Comparison of ENCODE assay signal across 12 cellular contexts in the genomic region with DNA sequence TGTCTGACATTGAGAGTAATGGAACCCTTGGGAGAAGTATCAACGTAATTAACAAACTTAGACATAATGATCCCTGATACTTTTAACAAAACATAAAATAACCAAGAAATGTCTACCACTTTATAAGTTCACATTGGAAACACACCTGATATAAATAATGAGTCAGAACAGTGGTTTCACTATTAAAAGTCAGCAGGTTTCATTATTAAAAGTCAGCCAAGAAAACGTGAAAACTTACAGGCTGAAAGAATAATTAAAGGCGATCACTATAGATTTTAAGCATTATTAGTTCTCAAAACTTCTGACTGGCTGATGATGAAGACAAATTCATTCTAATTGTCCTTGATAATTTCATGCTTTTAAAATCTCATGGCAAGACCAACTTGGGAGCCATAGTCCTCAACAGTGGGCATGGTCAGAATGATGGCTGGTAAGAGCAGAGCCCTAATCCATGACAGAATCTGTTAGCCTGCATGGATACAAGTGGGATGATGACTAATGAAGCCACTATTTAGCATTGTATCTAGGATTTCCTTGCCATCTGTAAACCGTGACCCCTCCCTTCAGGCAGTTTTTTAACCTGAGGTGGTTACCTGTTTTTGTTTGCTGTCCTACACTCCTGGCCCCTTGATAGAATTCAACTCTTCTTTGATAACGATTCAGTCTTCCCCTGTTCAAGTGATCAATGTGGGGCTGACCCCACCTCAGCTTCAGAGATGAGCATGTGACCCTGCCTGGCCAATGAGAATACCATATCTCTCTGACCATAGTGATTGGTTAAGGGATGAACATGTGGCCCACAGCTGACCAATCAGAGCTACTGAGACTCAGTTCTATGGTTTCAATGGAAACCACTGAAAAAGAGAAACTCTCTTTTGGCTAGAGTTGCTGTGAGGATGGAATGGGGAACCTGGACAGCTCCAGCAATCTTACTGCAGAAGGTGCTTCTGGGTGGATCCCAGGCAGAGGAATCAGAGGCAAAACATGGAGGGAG.
DNase-seq lines count a peak whose midpoint lies in the region; ATAC-seq and TF ChIP-seq lines count a peak whose summit lies in the region.
"Had no signal": no experiment of that assay in that cellular context is flagged by ENCODE, and none has a peak within 500 bp of the region (broad histone marks: within the 10 kb centered on the region; RNA-seq: fewer than 3 reads in every experiment).

No MANE protein-coding gene starts in this region.

- no peak for TF ChIP-seq CTCF in PC-3 (conservative IDR thresholded peaks at IDR 0.05; ENCODE audit: low read depth, low read length)
- no peak for TF ChIP-seq CTCF in testis (IDR thresholded peaks at IDR 0.05)

- no peaks in the 10 kb centered on the region for H3K79me2 ChIP-seq in PC-3 (ENCODE audit: low read length)

- H3K4me3 ChIP-seq in PC-3 (ENCODE audit: low read length) (no peak overlapping the region), testis (no peak overlapping the region)
- H3K4me3 ChIP-seq: PC-9, right lobe of liver had no signal

- 78 to 79% methylated on average over 5 of the region's 5 CpGs for WGBS in testis, 2 donors

- H2AFZ ChIP-seq in PC-3 (ENCODE audit: low read length) = no peak overlapping the region
- H2AFZ ChIP-seq: PC-9 had no signal

- TF ChIP-seq POLR2A in testis (IDR thresholded peaks at IDR 0.05) = no peak

- BruUV-seq in PC-3 (replicated peaks; lab: Mats Ljungman, UMichigan) = no TSS peak

- peak overlapping the region; percentile 22; the same call in 1 of the 2 replicates for H3K9ac ChIP-seq in PC-3 (ENCODE audit: low read length)

- ATAC-seq in GM19351 (IDR thresholded peaks at IDR 0.05; ENCODE audit: unreplicated experiment) = peak; percentile 47
- ATAC-seq in HG02938 (IDR thresholded peaks at IDR 0.05; ENCODE audit: unreplicated experiment) = peak; percentile 46
- peak; percentile 67 for ATAC-seq in PC-3
- ATAC-seq: right lobe of liver had no signal

- H3K9me3 ChIP-seq in PC-3 (ENCODE audit: low read length) (no peaks in the 10 kb centered on the region), testis (no peaks in the 10 kb centered on the region)
- H3K9me3 ChIP-seq: right lobe of liver had no signal

- H3K27me3 ChIP-seq in PC-3 (ENCODE audit: low read length) (no peaks in the 10 kb centered on the region), testis (no peaks in the 10 kb centered on the region)
- H3K27me3 ChIP-seq: right lobe of liver had no signal

- CTCF ChIA-PET in PC-3 (lab: Charles Lee) = no interaction called here

- H3K36me3 ChIP-seq in PC-3 (ENCODE audit: low read depth, low read length) (no peaks in the 10 kb centered on the region; the same call in 1 of the 2 replicates), testis (ENCODE audit: low read depth, missing control alignments) (no peaks in the 10 kb centered on the region)
- H3K36me3 ChIP-seq: right lobe of liver had no signal

- POLR2A ChIA-PET in PC-3 (lab: Charles Lee; ENCODE audit: unreplicated experiment) = no interaction called here

- H3F3A ChIP-seq in PC-3 (ENCODE audit: low read length, unreplicated experiment) = no peaks in the 10 kb centered on the region

- peak overlapping the region; percentile 63 for H3K4me2 ChIP-seq in PC-3 (ENCODE audit: low read length)
- H3K4me2 ChIP-seq: PC-9 had no signal

- no peaks in the 10 kb centered on the region for H4K20me1 ChIP-seq in PC-3 (ENCODE audit: low read length)

- H3K27ac ChIP-seq in PC-3 (ENCODE audit: low read length) (peak overlapping the region; percentile 91), testis (no peak overlapping the region)
- H3K27ac ChIP-seq: PC-9, right lobe of liver had no signal

- H3K4me1 ChIP-seq in PC-3 (ENCODE audit: insufficient read depth, low read length) = peaks cover 32% of the 10 kb centered on the region
- H3K4me1 ChIP-seq in testis = no peaks in the 10 kb centered on the region
- H3K4me1 ChIP-seq: right lobe of liver had no signal

- H3K9me2 ChIP-seq in PC-3 (replicated peaks; ENCODE audit: low read length) = no peaks in the 10 kb centered on the region

- intact Hi-C loops in PC-3 (cut with micrococcal nuclease) (loop anchor here (2.0 kb wide), 1 partner anchor 125 kb away; no protein-coding TSS in a partner anchor), testis (cut with DNase I; ENCODE audit: low total_unique reads) (no loop called here)

- DNase-seq in PC-3 = peak; percentile 62
- peak; percentile 37 for DNase-seq in testis
- DNase-seq in NCI-H510A (lab: John Stamatoyannopoulos, UW) = no peak
- no peak for DNase-seq in NCI-H345 treated with DMSO at 0.1 percent for 48 hours (lab: John Stamatoyannopoulos, UW; ENCODE audit: unreplicated experiment)
- no peak for DNase-seq in AML-193 (lab: John Stamatoyannopoulos, UW)
- DNase-seq: activated T-cell treated with anti-CD3 and anti-CD28 coated beads, Interleukin-2, amount 50 U/mL, for 72 hours; DND-41; NCI-H1694 treated with DMSO at 0.1 percent for 48 hours; PC-9; right lobe of liver had no signal

Comparison
In these comparisons a context has a peak if more than half of its experiments do, and no peak if none do; other contexts are left out.
1. DNase-seq: peak in PC-3 (single experiment) and testis (single experiment); none in NCI-H510A (single experiment), NCI-H345 treated with DMSO at 0.1 percent for 48 hours (single experiment) and AML-193 (0 of 2).
2. Peak in every context shown above with its lines, with median percentiles within 50 percentile points of each other: ATAC-seq.